11 cellular contexts compared by ENCODE assay signal in the genomic region with DNA sequence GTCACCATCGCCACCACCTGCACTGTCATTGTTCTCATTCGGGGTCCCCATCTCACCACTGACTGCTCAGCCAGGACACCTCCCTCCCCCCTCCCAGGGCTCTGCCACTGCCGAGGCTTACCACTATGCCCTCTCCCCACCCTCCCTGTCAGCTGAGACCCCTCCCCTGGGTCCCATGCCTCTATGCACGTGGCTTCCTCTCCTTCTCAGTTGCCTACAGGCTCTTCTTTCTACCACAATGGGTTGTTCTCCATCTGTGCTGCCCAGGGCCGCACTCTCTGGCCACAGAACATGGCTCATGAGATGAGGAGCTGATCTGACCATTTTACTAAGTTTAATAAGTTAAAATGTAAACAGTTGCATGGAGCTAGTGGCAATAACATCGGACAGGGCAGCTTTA. TPM values are rescaled to one million over a fixed set of nuclear protein-coding genes. Genes with fewer than 3 reads are reported as not detected.
"Had no signal": no experiment of that assay in that cellular context is flagged by ENCODE, and none has a peak within 500 bp of the region (broad histone marks: within the 10 kb centered on the region; RNA-seq: fewer than 3 reads in every experiment).

No MANE protein-coding gene starts in this region.

- H3K27ac Mint-ChIP-seq: HFFc6 had no signal

- H3K36me3 Mint-ChIP-seq: IgD-negative memory B cell had no signal

- DNase-seq: GM23248, GOT3, H7, HFFc6, KBM-7 had no signal

- H3K4me3 Mint-ChIP-seq: HFFc6, IgD-negative memory B cell had no signal

- H3K4me3 ChIP-seq: GM23248, HAP-1 had no signal

- H3K4me1 ChIP-seq: HAP-1 had no signal

- H3K4me1 Mint-ChIP-seq: IgD-negative memory B cell had no signal

- H3K36me3 ChIP-seq: HAP-1 had no signal

- ATAC-seq: HCT116, HepG2 had no signal

- H3K9me3 ChIP-seq: HAP-1 had no signal

- H3K27ac ChIP-seq: GM23248, HL-60 had no signal

- H3K9me3 Mint-ChIP-seq: HFFc6 had no signal

RNA-seq across cellular contexts. Expression of a gene that starts 16.1 kb away (rescaled TPM):
- total RNA-seq: GM23248, H7, HepG2, HFFc6, HT1080 had no signal
- polyA plus RNA-seq: GM23248, HepG2, IgD-negative memory B cell had no signal
